In the genomic region with DNA sequence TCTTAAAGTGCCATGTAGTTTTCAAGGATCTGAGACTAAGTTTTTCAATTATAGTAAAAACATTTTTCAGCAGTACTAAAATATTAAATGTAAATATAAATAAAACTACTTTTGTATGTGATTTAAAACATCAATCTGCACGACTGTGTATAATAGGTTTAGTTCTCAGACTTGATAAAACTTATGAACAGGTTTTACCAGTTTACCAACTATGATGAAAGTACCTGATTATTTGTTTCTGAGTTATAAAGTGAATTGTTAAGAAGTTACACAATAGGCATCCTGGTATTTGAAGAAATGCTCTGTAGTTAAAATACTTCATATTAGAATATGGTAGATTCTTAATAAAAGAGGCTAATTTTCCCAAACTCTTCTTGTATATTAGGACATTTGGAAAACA, we compare ENCODE assay signal across 1 cellular context.
A peak's percentile ranks its signal among the peaks of the same experiment; 100 is the strongest.
TF ChIP-seq lines count a peak whose summit lies in the region.

No MANE protein-coding gene starts in this region.

TF ChIP-seq in HepG2, 621 proteins besides CTCF, POLR2A, EP300 and RAD21:
- TF ChIP-seq NFKBIZ (CRISPR knock-in tag; IDR thresholded peaks at IDR 0.05): no peak
- TF ChIP-seq CEBPB (IDR thresholded peaks at IDR 0.05; ENCODE audit: borderline replicate concordance, low read depth, low read length): peak; percentile 26; the same call in 1 of the 2 replicates
